In genomic region chr11:62556102-62556871, GRCh38 we compare ENCODE assay signal across 8 cellular contexts. TPM values are rescaled to one million over a fixed set of nuclear protein-coding genes. Genes with fewer than 3 reads are reported as not detected.
A peak's percentile ranks its signal among the peaks of the same experiment; 100 is the strongest.
DNase-seq lines count a peak whose midpoint lies in the region; ATAC-seq, FAIRE-seq and TF ChIP-seq lines count a peak whose summit lies in the region.

No MANE protein-coding gene starts in this region.

- peak overlapping the region; percentile 41 for H3K4me3 Mint-ChIP-seq in activated naive CD4-positive, alpha-beta T cell treated with anti-CD3 and anti-CD28 coated beads for 36 hours
- H3K4me3 Mint-ChIP-seq in osteocyte (ENCODE audit: unreplicated experiment), result peak overlapping the region; percentile 62

- H3K9me3 Mint-ChIP-seq in activated naive CD4-positive, alpha-beta T cell treated with anti-CD3 and anti-CD28 coated beads for 36 hours, result peaks cover 1% of the 10 kb centered on the region
- H3K9me3 Mint-ChIP-seq in osteocyte (ENCODE audit: unreplicated experiment), result no peaks in the 10 kb centered on the region

- DNase-seq in AG04450 (ENCODE audit: low read depth, low spot score) (peak; percentile 86), SIG-M5 treated with dmso at 0.1 percent for 504 hours (lab: John Stamatoyannopoulos, UW; ENCODE audit: unreplicated experiment) (peak; percentile 94), frontal cortex (ENCODE audit: low spot score in 2 of 2) (peak; percentile 49 to 92), osteocyte (ENCODE audit: extremely low spot score, unreplicated experiment) (peak; percentile 96)
- peak; percentile 93 for DNase-seq in activated naive CD4-positive, alpha-beta T cell treated with anti-CD3 and anti-CD28 coated beads for 36 hours

- no peaks in the 10 kb centered on the region for H3K4me1 ChIP-seq in urinary bladder (ENCODE audit: insufficient read depth)

- H3K27me3 Mint-ChIP-seq in activated naive CD4-positive, alpha-beta T cell treated with anti-CD3 and anti-CD28 coated beads for 36 hours (ENCODE audit: low read depth), result no peaks in the 10 kb centered on the region
- no peaks in the 10 kb centered on the region for H3K27me3 Mint-ChIP-seq in osteocyte (ENCODE audit: unreplicated experiment)

- H3K27ac Mint-ChIP-seq in activated naive CD4-positive, alpha-beta T cell treated with anti-CD3 and anti-CD28 coated beads for 36 hours, result peak overlapping the region; percentile 96
- H3K27ac Mint-ChIP-seq in osteocyte (ENCODE audit: unreplicated experiment), result peak overlapping the region; percentile 98

- peak overlapping the region; percentile 27 for H3K4me3 ChIP-seq in AG04450 (ENCODE audit: low read depth, low read length)
- H3K4me3 ChIP-seq in urinary bladder (ENCODE audit: low read depth, low read length), result no peak overlapping the region

- H3K4me1 Mint-ChIP-seq in activated naive CD4-positive, alpha-beta T cell treated with anti-CD3 and anti-CD28 coated beads for 36 hours (ENCODE audit: low read depth), result peaks cover 95% of the 10 kb centered on the region
- peaks cover 80% of the 10 kb centered on the region for H3K4me1 Mint-ChIP-seq in osteocyte (ENCODE audit: unreplicated experiment)

- H3K9me3 ChIP-seq in AG04450 (ENCODE audit: control insufficient read depth, insufficient read depth, low read length), result no peaks in the 10 kb centered on the region; the same call in 1 of the 2 replicates

- FAIRE-seq in frontal cortex (lab: Jason Lieb, UNC), result no peak

- peaks cover 40% of the 10 kb centered on the region for H3K36me3 Mint-ChIP-seq in activated naive CD4-positive, alpha-beta T cell treated with anti-CD3 and anti-CD28 coated beads for 36 hours (ENCODE audit: low read depth)
- peaks cover 14% of the 10 kb centered on the region for H3K36me3 Mint-ChIP-seq in osteocyte (ENCODE audit: unreplicated experiment)

- POLR2A ChIA-PET in AG04450 (lab: Yijun Ruan, JAX), result interaction anchor here (0.6 to 4.6 kb wide), 9 partner anchors 9 to 132 kb away, joined by 3 to 28 read pairs (median 6); partner anchors contain the start of genes AHNAK, EEF1G and INTS5

- intact Hi-C loops in activated naive CD4-positive, alpha-beta T cell treated with anti-CD3 and anti-CD28 coated beads for 36 hours (cut with micrococcal nuclease), result loop anchor here (2.0 to 10.0 kb wide), 5 partner anchors 13 to 1129 kb away; partner anchors contain the start of genes FTH1 and RTN3

- ATAC-seq in GM18868 (IDR thresholded peaks at IDR 0.05; ENCODE audit: unreplicated experiment) (peak; percentile 39), HG03469 (IDR thresholded peaks at IDR 0.05; ENCODE audit: unreplicated experiment) (peak; percentile 27)

- no peak for TF ChIP-seq CTCF in AG04450 (IDR thresholded peaks at IDR 0.05; ENCODE audit: low read depth, low read length)
- no peak for TF ChIP-seq CTCF in osteocyte (IDR thresholded peaks at IDR 0.05)

- CTCF ChIA-PET in AG04450 (lab: Charles Lee), result interaction anchor here (0.6 to 7.9 kb wide), 6 partner anchors 12 to 823 kb away, joined by 3 to 120 read pairs (median 11); partner anchors contain the start of gene AHNAK
- CTCF ChIA-PET in activated naive CD4-positive, alpha-beta T cell treated with anti-CD3 and anti-CD28 coated beads for 36 hours (lab: Charles Lee), result interaction anchor here (0.8 to 6.1 kb wide), 11 partner anchors 9 to 161 kb away, joined by 3 to 61 read pairs (median 10); partner anchors contain the start of genes AHNAK and TUT1

- H3K27ac ChIP-seq in AG04450 (ENCODE audit: low read depth, low read length) (peak overlapping the region; percentile 87), urinary bladder (ENCODE audit: low read depth) (peak overlapping the region; percentile 68)

- H3K36me3 ChIP-seq in urinary bladder (ENCODE audit: insufficient read depth), result no peaks in the 10 kb centered on the region

- no peaks in the 10 kb centered on the region for H3K27me3 ChIP-seq in AG04450 (ENCODE audit: control insufficient read depth, insufficient read depth, low read length)

- 8% methylated on average over 14 of the region's 14 CpGs for WGBS in urinary bladder

RNA-seq across cellular contexts. Expression of gene AHNAK, which starts 9.7 kb away (rescaled TPM):
- polyA plus RNA-seq in AG04450 (2011; rRNA removed) (231 and 243 TPM in 2 replicates), urinary bladder (200 TPM)
- 780 and 843 TPM in 2 replicates for polyA minus RNA-seq in AG04450 (2011; rRNA and poly(A)+ RNA removed)
- total RNA-seq in activated naive CD4-positive, alpha-beta T cell treated with anti-CD3 and anti-CD28 coated beads for 36 hours, result 1 to 10 TPM; 9.2 to 9.4 TPM
- total RNA-seq in frontal cortex (15.9 TPM), osteocyte (462 and 503 TPM in 2 replicates), urinary bladder (554 TPM)

RNA-seq across cellular contexts. Expression of gene EEF1G, which starts 17.4 kb away (rescaled TPM):
- polyA plus RNA-seq in AG04450 (2011; rRNA removed) (2,186 and 2,474 TPM in 2 replicates), urinary bladder (1,468 TPM)
- 1,515 and 1,839 TPM in 2 replicates for polyA minus RNA-seq in AG04450 (2011; rRNA and poly(A)+ RNA removed)
- total RNA-seq in activated naive CD4-positive, alpha-beta T cell treated with anti-CD3 and anti-CD28 coated beads for 36 hours, result 1,000 to 10,000 TPM; 2,282 to 2,440 TPM
- total RNA-seq in frontal cortex (1,985 TPM), osteocyte (1,404 TPM in 2 replicates), urinary bladder (863 TPM)

RNA-seq across cellular contexts. Expression of gene TUT1, which starts 35.0 kb away (rescaled TPM):
- polyA plus RNA-seq in AG04450 (2011; rRNA removed) (7.8 and 9.0 TPM in 2 replicates), urinary bladder (14.3 TPM)
- polyA minus RNA-seq in AG04450 (2011; rRNA and poly(A)+ RNA removed), result 6.3 and 6.4 TPM in 2 replicates
- total RNA-seq in activated naive CD4-positive, alpha-beta T cell treated with anti-CD3 and anti-CD28 coated beads for 36 hours, result 10 to 100 TPM; 38.2 to 42.0 TPM
- total RNA-seq in frontal cortex (4.5 TPM), osteocyte (12.7 and 15.6 TPM in 2 replicates), urinary bladder (5.1 TPM)

RNA-seq across cellular contexts. Expression of gene MTA2, which starts 45.4 kb away (rescaled TPM):
- polyA plus RNA-seq in AG04450 (2011; rRNA removed) (22.9 and 36.7 TPM in 2 replicates), urinary bladder (52.8 TPM)
- 63.1 and 79.4 TPM in 2 replicates for polyA minus RNA-seq in AG04450 (2011; rRNA and poly(A)+ RNA removed)
- total RNA-seq in activated naive CD4-positive, alpha-beta T cell treated with anti-CD3 and anti-CD28 coated beads for 36 hours, result 100 to 1,000 TPM; 191 to 197 TPM
- total RNA-seq in frontal cortex (154 TPM), osteocyte (91.6 and 107 TPM in 2 replicates), urinary bladder (75.2 TPM)

RNA-seq across cellular contexts. Expression of gene EML3, which starts 56.3 kb away (rescaled TPM):
- polyA plus RNA-seq in AG04450 (2011; rRNA removed) (17.1 and 18.6 TPM in 2 replicates), urinary bladder (47.7 TPM)
- 15.8 and 18.9 TPM in 2 replicates for polyA minus RNA-seq in AG04450 (2011; rRNA and poly(A)+ RNA removed)
- total RNA-seq in activated naive CD4-positive, alpha-beta T cell treated with anti-CD3 and anti-CD28 coated beads for 36 hours, result 10 to 100 TPM; 81.8 to 97.1 TPM
- total RNA-seq in frontal cortex (4.9 TPM), osteocyte (78.8 and 80.9 TPM in 2 replicates), urinary bladder (12.9 TPM)

Comparison
In these comparisons a context has a peak if more than half of its experiments do, and no peak if none do; other contexts are left out.
1. RNA of gene AHNAK, which starts 9.7 kb away (total RNA-seq): 554 TPM in urinary bladder (single experiment) and 462 to 503 TPM in osteocyte; 15.9 TPM in frontal cortex (single experiment) and 9.2 to 9.4 TPM in activated naive CD4-positive, alpha-beta T cell treated with anti-CD3 and anti-CD28 coated beads for 36 hours; every median in the first group is over 10 times any median in the second.
2. Peak in every context shown above with its lines, with median percentiles within 50 percentile points of each other: DNase-seq.